1 cellular context compared by ENCODE assay signal in genomic region chr14:36656769-36657408, GRCh38.
TF ChIP-seq lines count a peak whose summit lies in the region.

No MANE protein-coding gene starts in this region.

TF ChIP-seq in GM23338, 12 proteins besides CTCF, POLR2A, EP300 and RAD21 (continued from another document):
- no peak for TF ChIP-seq ETS1 (IDR thresholded peaks at IDR 0.05)
- TF ChIP-seq NANOG (IDR thresholded peaks at IDR 0.05; ENCODE audit: borderline replicate concordance), result no peak
- TF ChIP-seq JUNB (IDR thresholded peaks at IDR 0.05; ENCODE audit: unreplicated experiment), result no peak
- TF ChIP-seq POLR2AphosphoS5 (IDR thresholded peaks at IDR 0.05; ENCODE audit: low read depth), result no peak
